8 cellular contexts compared by ENCODE assay signal in genomic region chr9:14031015-14031414, GRCh38.
A peak's percentile ranks its signal among the peaks of the same experiment; 100 is the strongest.
DNase-seq lines count a peak whose midpoint lies in the region; ATAC-seq, FAIRE-seq and TF ChIP-seq lines count a peak whose summit lies in the region.

No MANE protein-coding gene starts in this region.

- H3K9me3 ChIP-seq in kidney (ENCODE audit: control insufficient read depth in 1 of 2, low read length in 2 of 2), result no peaks in the 10 kb centered on the region
- H3K9me3 ChIP-seq in skeletal muscle tissue (ENCODE audit: control insufficient read depth in 3 of 3, low read length in 3 of 3), result no peaks in the 10 kb centered on the region
- no peaks in the 10 kb centered on the region for H3K9me3 ChIP-seq in small intestine (ENCODE audit: control insufficient read depth, low read depth)

- TF ChIP-seq CTCF in coronary artery (IDR thresholded peaks at IDR 0.05), result no peak
- no peak for TF ChIP-seq CTCF in kidney (IDR thresholded peaks at IDR 0.05; ENCODE audit: borderline replicate concordance, extremely low read depth, insufficient read depth)

- DNase-seq in LHCN-M2 (ENCODE audit: low read depth), result peak; percentile 94
- DNase-seq in coronary artery (ENCODE audit: low spot score), result peak; percentile 77
- no peak for DNase-seq in kidney
- no peak for DNase-seq in small intestine

- intact Hi-C loops in kidney (cut with DNase I), result no loop called here

- no peaks in the 10 kb centered on the region for H3K36me3 ChIP-seq in kidney (ENCODE audit: control insufficient read depth in 1 of 2, insufficient read depth in 2 of 2, low read length in 2 of 2)
- H3K36me3 ChIP-seq in skeletal muscle tissue (ENCODE audit: control insufficient read depth in 3 of 3, insufficient read depth in 3 of 3, low read length in 3 of 3), result no peaks in the 10 kb centered on the region
- no peaks in the 10 kb centered on the region for H3K36me3 ChIP-seq in small intestine (ENCODE audit: control insufficient read depth in 2 of 2, insufficient read depth in 2 of 2, low read length in 2 of 2)

- H3K9ac ChIP-seq in kidney (ENCODE audit: low read length in 2 of 2), result peak overlapping the region in 1 of 2 donors; percentile 3
- H3K9ac ChIP-seq in skeletal muscle tissue (ENCODE audit: low read depth in 1 of 3, low read length in 3 of 3), result peak overlapping the region; percentile 50 to 73 (median 59)

- WGBS in small intestine, 3 donors, result 56 to 77% (median 73%) methylated on average over 8 of the region's 8 CpGs

- H3K4me3 ChIP-seq in coronary artery, result peak overlapping the region; percentile 51
- peak overlapping the region; percentile 0 to 35 for H3K4me3 ChIP-seq in kidney (ENCODE audit: low read length in 2 of 2)
- H3K4me3 ChIP-seq in skeletal muscle tissue (ENCODE audit: low read length in 3 of 3), result peak overlapping the region; percentile 19 to 55 (median 25)
- no peak overlapping the region for H3K4me3 ChIP-seq in small intestine (ENCODE audit: low read depth in 1 of 2, low read length in 2 of 2)

- FAIRE-seq in kidney (lab: Jason Lieb, UNC), result no peak
- FAIRE-seq in small intestine (lab: Jason Lieb, UNC), result no peak

- peak overlapping the region; percentile 83 for H3K27ac ChIP-seq in coronary artery
- H3K27ac ChIP-seq in kidney (ENCODE audit: low read depth in 2 of 2, low read length in 2 of 2), result peak overlapping the region in 1 of 2 donors; percentile 36
- peak overlapping the region; percentile 69 for H3K27ac ChIP-seq in skeletal muscle tissue (ENCODE audit: low read depth, low read length)
- peak overlapping the region in 1 of 2 donors; percentile 37 for H3K27ac ChIP-seq in small intestine (ENCODE audit: low read depth in 1 of 2, low read length in 1 of 2)

- H3K27me3 ChIP-seq in skeletal muscle tissue (ENCODE audit: control insufficient read depth in 3 of 3, insufficient read depth in 3 of 3, low read length in 3 of 3), result no peaks in the 10 kb centered on the region
- no peaks in the 10 kb centered on the region for H3K27me3 ChIP-seq in small intestine (ENCODE audit: control insufficient read depth in 2 of 2, insufficient read depth in 2 of 2, low read length in 2 of 2)

- H3K4me1 ChIP-seq in kidney (ENCODE audit: control insufficient read depth in 1 of 2, insufficient read depth in 1 of 2, low read depth in 1 of 2, low read length in 2 of 2) (peaks cover 13 to 37% of the 10 kb centered on the region in 2 donors), skeletal muscle tissue (ENCODE audit: control insufficient read depth in 3 of 3, insufficient read depth in 3 of 3, low read length in 3 of 3) (peaks cover 30 to 35% (median 35%) of the 10 kb centered on the region in 3 donors), small intestine (ENCODE audit: control insufficient read depth in 2 of 2, insufficient read depth in 1 of 2, low read depth in 1 of 2, low read length in 1 of 2) (peaks cover 0 to 8% of the 10 kb centered on the region in 2 donors)

- no peak for ATAC-seq in HG03108 (IDR thresholded peaks at IDR 0.05; ENCODE audit: unreplicated experiment)
- no peak for ATAC-seq in GM21390 (IDR thresholded peaks at IDR 0.05; ENCODE audit: unreplicated experiment)
- no peak for ATAC-seq in activated CD4-positive, CD25-positive, alpha-beta regulatory T cell treated with anti-CD3 and anti-CD28 coated beads, Interleukin-2, amount 50 U/mL, for 24 hours

Comparison
In these comparisons a context has a peak if more than half of its experiments do, and no peak if none do; other contexts are left out.
1. DNase-seq: peak in LHCN-M2 (single experiment) and coronary artery (single experiment); none in kidney (single experiment) and small intestine (single experiment).
2. H3K4me3 ChIP-seq: peak in coronary artery (single experiment), kidney (2 of 2) and skeletal muscle tissue (3 of 3); none in small intestine (0 of 2).